Comparison of ENCODE assay signal across 16 cellular contexts in the genomic region with DNA sequence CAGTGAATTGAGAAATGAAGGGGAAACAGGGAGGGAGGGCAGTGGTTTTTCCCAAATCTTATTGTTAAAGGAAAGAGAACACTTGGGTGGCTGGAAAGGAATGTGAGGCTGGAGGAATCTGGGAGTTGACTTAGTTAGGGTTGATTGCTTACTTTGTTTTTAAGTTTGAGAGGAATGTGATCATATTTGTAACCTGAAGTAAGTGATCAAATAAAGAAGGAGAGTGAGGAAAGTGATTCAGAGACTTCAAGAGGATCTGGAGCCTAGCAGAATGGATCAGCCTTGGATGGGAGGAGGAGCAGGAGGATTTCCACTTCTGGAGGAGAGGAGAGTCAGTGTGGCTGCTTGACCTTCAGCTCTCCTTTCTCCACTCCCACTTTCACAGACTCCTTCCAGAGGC. TPM values are rescaled to one million over a fixed set of nuclear protein-coding genes. Genes with fewer than 3 reads are reported as not detected.
A peak's percentile ranks its signal among the peaks of the same experiment; 100 is the strongest.
DNase-seq lines count a peak whose midpoint lies in the region; ATAC-seq, FAIRE-seq and TF ChIP-seq lines count a peak whose summit lies in the region.
"Had no signal": no experiment of that assay in that cellular context is flagged by ENCODE, and none has a peak within 500 bp of the region (broad histone marks: within the 10 kb centered on the region; RNA-seq: fewer than 3 reads in every experiment).

No MANE protein-coding gene starts in this region.

- peak overlapping the region; percentile 77 for H2AFZ ChIP-seq in HCT116 (ENCODE audit: low read depth, low read length, poor library complexity, severe bottlenecking)

- H3K27me3 ChIP-seq in HCT116 (ENCODE audit: insufficient read depth, low read length), result no peaks in the 10 kb centered on the region
- H3K27me3 ChIP-seq in thyroid gland, result no peaks in the 10 kb centered on the region
- H3K27me3 ChIP-seq: stomach had no signal

- TF ChIP-seq RAD21 in HCT116 (IDR thresholded peaks at IDR 0.05; ENCODE audit: low read depth), result no peak

- no peak overlapping the region for H3K4me2 ChIP-seq in HCT116 (ENCODE audit: low read length)

- no peak for TF ChIP-seq CTCF in HCT116 (IDR thresholded peaks at IDR 0.05 in 2 of 3, conservative IDR thresholded peaks at IDR 0.05 in 1 of 3; ENCODE audit: borderline replicate concordance in 1 of 3, insufficient read depth in 1 of 3, low read depth in 2 of 3, low read length in 2 of 3)
- TF ChIP-seq CTCF in thyroid gland (IDR thresholded peaks at IDR 0.05), result no peak

- H3K9me3 ChIP-seq in HCT116 (ENCODE audit: control insufficient read depth in 1 of 2, insufficient read depth in 1 of 2, low read depth in 1 of 2, low read length in 2 of 2) (no peaks in the 10 kb centered on the region), thyroid gland (no peaks in the 10 kb centered on the region)

- peaks cover 0 to 14% of the 10 kb centered on the region in 2 experiments; a peak in 2 of 4 replicates for H3K4me1 ChIP-seq in HCT116 (ENCODE audit: control insufficient read depth in 1 of 2, insufficient read depth in 2 of 2, low read length in 2 of 2)
- H3K4me1 ChIP-seq in thyroid gland, result peaks cover 0 to under 1% of the 10 kb centered on the region in 2 donors

- H3K79me2 ChIP-seq in HCT116 (ENCODE audit: insufficient read depth, low read length), result no peaks in the 10 kb centered on the region

- H3K27ac ChIP-seq in HCT116 (ENCODE audit: low read depth, low read length), result no peak overlapping the region
- H3K27ac ChIP-seq in thyroid gland, result peak overlapping the region; percentile 15 to 82 (median 62)
- H3K27ac ChIP-seq: stomach had no signal

- CTCF ChIA-PET in HCT116 (lab: Charles Lee), result no interaction called here

- RAD21 ChIA-PET in HCT116 (lab: Charles Lee; ENCODE audit: low non-redundant PET in 1 of 2, low total read pairs in 2 of 2, uncharacterized antibody in 2 of 2, unreplicated experiment in 2 of 2), result no interaction called here

- H3K36me3 ChIP-seq in HCT116 (ENCODE audit: control insufficient read depth in 1 of 2, insufficient read depth in 2 of 2, low read length in 2 of 2) (no peaks in the 10 kb centered on the region), thyroid gland (no peaks in the 10 kb centered on the region)
- H3K36me3 ChIP-seq: stomach had no signal

- DNase-seq in HCT116 (ENCODE audit: low read depth, low spot score), result no peak
- peak; percentile 54 for DNase-seq in astrocyte of the hippocampus (ENCODE audit: low read depth, low spot score)
- DNase-seq in kidney tubule cell (ENCODE audit: low spot score), result peak; percentile 75
- DNase-seq in thyroid gland, result peak; percentile 24 to 30
- DNase-seq in activated CD4-positive, CD25-positive, alpha-beta regulatory T cell treated with anti-CD3 and anti-CD28 coated beads, Interleukin-2, amount 50 U/mL, for 72 hours, result no peak
- no peak for DNase-seq in dedifferentiated amniotic fluid mesenchymal stem cell (ENCODE audit: extremely low spot score)
- DNase-seq in HTR-8/SVneo (ENCODE audit: insufficient read length, low spot score), result no peak
- DNase-seq: aorta; CD4-positive, alpha-beta T cell; naive B cell; NCI-H187 treated with DMSO at 0.1 percent for 48 hours; NCI-H748 treated with DMSO at 0.1 percent for 48 hours; stomach had no signal

- BruUV-seq in HCT116 (replicated peaks; lab: Mats Ljungman, UMichigan), result no TSS peak

- H3K9me2 ChIP-seq in HCT116 (ENCODE audit: insufficient read depth), result no peaks in the 10 kb centered on the region

- TF ChIP-seq POLR2A in HCT116 (IDR thresholded peaks at IDR 0.05; ENCODE audit: borderline replicate concordance, extremely low read depth, insufficient read depth, insufficient read length), result no peak
- TF ChIP-seq POLR2A in thyroid gland (IDR thresholded peaks at IDR 0.05), result no peak

- H3K4me3 ChIP-seq in HCT116 (replicated peaks in 1 of 2; ENCODE audit: low read depth in 1 of 2, low read length in 2 of 2) (no peak overlapping the region), thyroid gland (replicated peaks in 1 of 3) (no peak overlapping the region)
- H3K4me3 ChIP-seq: stomach had no signal

- H4K20me1 ChIP-seq in HCT116 (ENCODE audit: insufficient read depth), result no peaks in the 10 kb centered on the region

- H3K9ac ChIP-seq in HCT116 (ENCODE audit: low read length), result no peak overlapping the region

- no peak for ATAC-seq in HCT116
- no peak for ATAC-seq in HG03432 (IDR thresholded peaks at IDR 0.05; ENCODE audit: unreplicated experiment)

- FAIRE-seq in HTR-8/SVneo (lab: Jason Lieb, UNC), result no peak
- FAIRE-seq: frontal cortex, islet of Langerhans had no signal

- intact Hi-C loops in HCT116 (cut with micrococcal nuclease), result no loop called here
- intact Hi-C loops in thyroid gland (cut with DNase I), result no loop called here

- POLR2A ChIA-PET in HCT116 (lab: Charles Lee), result no interaction called here

TF ChIP-seq in HCT116, 20 proteins besides CTCF, POLR2A, EP300 and RAD21:
- no peak for TF ChIP-seq POLR2AphosphoS5 (IDR thresholded peaks at IDR 0.05; ENCODE audit: low read depth, low read length)
- TF ChIP-seq TCF7L2 (IDR thresholded peaks at IDR 0.05; ENCODE audit: borderline replicate concordance, extremely low read depth, insufficient read depth, insufficient read length), result no peak
- TF ChIP-seq CEBPB (IDR thresholded peaks at IDR 0.05; ENCODE audit: low read depth), result no peak
- no peak for TF ChIP-seq ELF1 (IDR thresholded peaks at IDR 0.05; ENCODE audit: borderline replicate concordance, low read depth)
- TF ChIP-seq SRF (IDR thresholded peaks at IDR 0.05; ENCODE audit: low read depth), result no peak
- TF ChIP-seq SP1 (IDR thresholded peaks at IDR 0.05; ENCODE audit: low read depth), result no peak
- no peak for TF ChIP-seq FOSL1 (IDR thresholded peaks at IDR 0.05; ENCODE audit: low read depth)
- TF ChIP-seq CBX3 (IDR thresholded peaks at IDR 0.05; ENCODE audit: low read depth), result no peak
- no peak for TF ChIP-seq ZBTB33 (IDR thresholded peaks at IDR 0.05; ENCODE audit: extremely low read depth, insufficient replicate concordance, low read length)
- TF ChIP-seq EZH2 (IDR thresholded peaks at IDR 0.05), result no peak
- no peak for TF ChIP-seq YY1 (IDR thresholded peaks at IDR 0.05; ENCODE audit: extremely low read depth, insufficient replicate concordance, low read depth, low read length)
- TF ChIP-seq EGR1 (IDR thresholded peaks at IDR 0.05; ENCODE audit: low read depth), result no peak
- no peak for TF ChIP-seq REST (IDR thresholded peaks at IDR 0.05; ENCODE audit: low read depth)
- no peak for TF ChIP-seq JUND (IDR thresholded peaks at IDR 0.05)
- no peak for TF ChIP-seq EZH2phosphoT487 (IDR thresholded peaks at IDR 0.05; ENCODE audit: borderline replicate concordance)
- TF ChIP-seq ZNF274 (IDR thresholded peaks at IDR 0.05; ENCODE audit: low read depth, low read length), result no peak

RNA-seq across cellular contexts. Expression of gene LRP6, which starts 6.0 kb away (rescaled TPM):
- total RNA-seq in HCT116 (2021; ENCODE audit: unreplicated experiment), result 28.1 TPM
- polyA plus RNA-seq in HCT116 (2012), result 14.9 and 15.2 TPM in 2 replicates
- total RNA-seq in thyroid gland, result 10 to 100 TPM; 38.7 to 47.7 (median 42.7) TPM

Comparison
In these comparisons a context has a peak if more than half of its experiments do, and no peak if none do; other contexts are left out.
1. DNase-seq: peak in astrocyte of the hippocampus (single experiment), kidney tubule cell (single experiment) and thyroid gland (2 of 2); none in HCT116 (single experiment), activated CD4-positive, CD25-positive, alpha-beta regulatory T cell treated with anti-CD3 and anti-CD28 coated beads, Interleukin-2, amount 50 U/mL, for 72 hours (single experiment), dedifferentiated amniotic fluid mesenchymal stem cell (single experiment) and HTR-8/SVneo (single experiment).